ENCODE assay signal across 11 cellular contexts in the genomic region with DNA sequence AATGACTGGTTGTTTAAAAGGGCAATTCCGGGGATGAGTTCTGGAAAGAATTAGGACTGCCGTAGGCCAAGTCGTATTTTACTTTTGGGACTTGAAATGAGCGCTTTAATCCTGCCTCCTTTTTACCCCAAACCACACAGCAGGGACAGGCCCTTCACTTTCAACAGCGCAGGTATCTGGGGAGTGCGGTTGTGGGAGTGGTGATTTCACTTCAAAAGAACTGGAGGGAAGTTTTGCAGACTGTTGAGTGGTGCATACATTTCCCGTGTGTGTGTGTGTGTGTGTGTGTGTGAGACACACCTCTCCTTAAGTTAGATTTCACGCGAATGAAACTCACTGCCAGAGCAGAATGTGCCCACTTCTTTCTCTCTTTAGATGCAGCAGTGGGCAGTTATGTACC. TPM values are rescaled to one million over a fixed set of nuclear protein-coding genes. Genes with fewer than 3 reads are reported as not detected.
DNase-seq lines count a peak whose midpoint lies in the region; ATAC-seq and TF ChIP-seq lines count a peak whose summit lies in the region.
"Had no signal": no experiment of that assay in that cellular context is flagged by ENCODE, and none has a peak within 500 bp of the region (broad histone marks: within the 10 kb centered on the region; RNA-seq: fewer than 3 reads in every experiment).

No MANE protein-coding gene starts in this region.

- no peak for DNase-seq in AG10803 (ENCODE audit: low read depth)
- DNase-seq in posterior cingulate gyrus = no peak
- no peak for DNase-seq in NOMO-1 (lab: John Stamatoyannopoulos, UW; ENCODE audit: unreplicated experiment in 2 of 2)
- DNase-seq in SKM-1 treated with dmso at 0.1 percent for 144 hours (lab: John Stamatoyannopoulos, UW; ENCODE audit: unreplicated experiment) = no peak
- no peak for DNase-seq in left colon
- DNase-seq: natural killer cell, T-helper 17 cell had no signal

- H3K36me3 ChIP-seq in HUES6 (ENCODE audit: control insufficient read depth, insufficient read depth, low read length) = no peaks in the 10 kb centered on the region
- H3K36me3 ChIP-seq in ectodermal cell (ENCODE audit: control insufficient read depth, insufficient read depth, low read length) = no peaks in the 10 kb centered on the region
- H3K36me3 ChIP-seq in neuron (ENCODE audit: insufficient read depth, low read length) = no peaks in the 10 kb centered on the region
- H3K36me3 ChIP-seq: colonic mucosa had no signal

- H2AFZ ChIP-seq in neuron (ENCODE audit: low read depth, low read length) = no peak overlapping the region

- H3K27me3 ChIP-seq in HUES6 (ENCODE audit: control insufficient read depth, insufficient read depth, low read length) (peaks cover 43% of the 10 kb centered on the region), ectodermal cell (ENCODE audit: control insufficient read depth, insufficient read depth, low read length, poor library complexity, severe bottlenecking) (peaks cover 29% of the 10 kb centered on the region), neuron (ENCODE audit: insufficient read depth, low read length) (no peaks in the 10 kb centered on the region)

- 7 to 15% methylated on average over 4 to 8 of the region's 9 CpGs for WGBS in ectodermal cell, 2 experiments

- intact Hi-C loops in posterior cingulate gyrus (cut with DNase I) = no loop called here
- intact Hi-C loops in left colon (cut with DNase I, micrococcal nuclease) = loop anchor here in 1 of 2 donors (10.0 kb wide), 1 partner anchor 317 kb away; no protein-coding TSS in a partner anchor

- ATAC-seq in left colon = no peak
- ATAC-seq: natural killer cell, T-helper 17 cell had no signal

- H3K4me1 ChIP-seq in HUES6 (ENCODE audit: control insufficient read depth, insufficient read depth, low read length) (peaks cover 21% of the 10 kb centered on the region), ectodermal cell (ENCODE audit: control insufficient read depth, insufficient read depth, low read length) (no peaks in the 10 kb centered on the region), neuron (ENCODE audit: insufficient read depth, low read length) (peaks cover 2% of the 10 kb centered on the region)
- H3K4me1 ChIP-seq: colonic mucosa had no signal

- peak overlapping the region; percentile 74 for H3K4me3 ChIP-seq in AG10803 (ENCODE audit: low read length)
- H3K4me3 ChIP-seq in HUES6 (ENCODE audit: low read depth, low read length) = peak overlapping the region; percentile 82
- H3K4me3 ChIP-seq in ectodermal cell (ENCODE audit: insufficient read depth, low read depth, low read length) = peak overlapping the region; percentile 55
- H3K4me3 ChIP-seq in neuron (ENCODE audit: low read length) = peak overlapping the region; percentile 69

- H3K9me3 ChIP-seq in HUES6 (ENCODE audit: control insufficient read depth, insufficient read depth, low read depth, low read length) (peaks cover 13% of the 10 kb centered on the region), ectodermal cell (ENCODE audit: control insufficient read depth, low read length) (no peaks in the 10 kb centered on the region), neuron (ENCODE audit: low read length) (peaks cover 2% of the 10 kb centered on the region)
- H3K9me3 ChIP-seq: colonic mucosa had no signal

- TF ChIP-seq CTCF in AG10803 (conservative IDR thresholded peaks at IDR 0.05; ENCODE audit: low read length) = no peak

- H3K27ac ChIP-seq in HUES6 (ENCODE audit: low read depth, low read length) (no peak overlapping the region), ectodermal cell (ENCODE audit: insufficient read depth, low read depth, low read length, poor library complexity, severe bottlenecking) (no peak overlapping the region)
- H3K27ac ChIP-seq: colonic mucosa had no signal

- H3K9ac ChIP-seq in HUES6 (ENCODE audit: low read length) = peak overlapping the region; percentile 56

RNA-seq across cellular contexts. Expression of gene NHS, which starts 2.8 kb away (rescaled TPM):
- 5.9 TPM for polyA plus RNA-seq in ectodermal cell (2013, experiment 1 of 4)
- 7.1 TPM for polyA plus RNA-seq in ectodermal cell (2013, experiment 2 of 4)
- polyA plus RNA-seq in ectodermal cell (2013, experiment 3 of 4) = 4.9 TPM
- polyA plus RNA-seq in ectodermal cell (2013, experiment 4 of 4) = 6.3 TPM
- 1 to 10 TPM; 1.9 to 2.0 TPM for total RNA-seq in left colon
